In genomic region chr1:9289090-9289534, GRCh38 we compare ENCODE assay signal across 8 cellular contexts. TPM values are rescaled to one million over a fixed set of nuclear protein-coding genes. Genes with fewer than 3 reads are reported as not detected.
DNase-seq lines count a peak whose midpoint lies in the region; ATAC-seq, FAIRE-seq and TF ChIP-seq lines count a peak whose summit lies in the region.

No MANE protein-coding gene starts in this region.

- FAIRE-seq in A204.1 (lab: Jason Lieb, UNC) = peak; percentile 71

- H3K4me1 Mint-ChIP-seq in activated T-helper 2 cell treated with anti-CD3 and anti-CD28 coated beads, Interferon-gamma antibody, Interleukin-2, Interleukin-4, amounts not matched to agents 10 μg/mL and 5 μg/mL and 100 μg/mL, durations not matched to agents 14 hours and 24 hours and 36 hours (ENCODE audit: low read depth) = peaks cover 28% of the 10 kb centered on the region

- no peak overlapping the region for H3K4me3 ChIP-seq in RWPE2 (ENCODE audit: severe bottlenecking)
- no peak overlapping the region for H3K4me3 ChIP-seq in cardiac muscle cell

- no peak for DNase-seq in RWPE2 (ENCODE audit: low spot score)
- DNase-seq in activated T-helper 2 cell treated with anti-CD3 and anti-CD28 coated beads, Interferon-gamma antibody, Interleukin-2, Interleukin-4, amounts not matched to agents 10 μg/mL and 5 μg/mL and 100 μg/mL, durations not matched to agents 14 hours and 24 hours and 36 hours (ENCODE audit: low spot score) = peak; percentile 70
- peak; percentile 55 to 80 for DNase-seq in cardiac muscle cell (ENCODE audit: low read depth in 1 of 2, low spot score in 1 of 2)
- DNase-seq in stimulated activated CD4-positive, alpha-beta T cell treated with anti-CD3 and anti-CD28 coated beads, Interleukin-15, amount 100 ng/mL, for 1 hour (ENCODE audit: low read depth in 1 of 2, low spot score in 1 of 2) = peak; percentile 60 to 70
- no peak for DNase-seq in Ammon's horn (ENCODE audit: low spot score)

- no peak overlapping the region for H3K4me3 Mint-ChIP-seq in activated T-helper 2 cell treated with anti-CD3 and anti-CD28 coated beads, Interferon-gamma antibody, Interleukin-2, Interleukin-4, amounts not matched to agents 10 μg/mL and 5 μg/mL and 100 μg/mL, durations not matched to agents 14 hours and 24 hours and 36 hours (ENCODE audit: low read depth)

- H3K9me3 ChIP-seq in RWPE2 (ENCODE audit: severe bottlenecking) (peaks cover 7% of the 10 kb centered on the region), cardiac muscle cell (ENCODE audit: low read depth) (peaks cover 2% of the 10 kb centered on the region)

- TF ChIP-seq CTCF in GM12874 (IDR thresholded peaks at IDR 0.05; ENCODE audit: insufficient read depth, low read depth, low read length) (peak; percentile 82), RWPE2 (IDR thresholded peaks at IDR 0.05; ENCODE audit: poor library complexity, severe bottlenecking) (peak; percentile 91), cardiac muscle cell (IDR thresholded peaks at IDR 0.05; ENCODE audit: low read depth, low read length) (peak; percentile 90)

- H3K27ac ChIP-seq in RWPE2 (ENCODE audit: poor library complexity, severe bottlenecking) = peak overlapping the region; percentile 61
- H3K27ac ChIP-seq in cardiac muscle cell = no peak overlapping the region

- H3K36me3 ChIP-seq in RWPE2 (ENCODE audit: low read depth) (no peaks in the 10 kb centered on the region), cardiac muscle cell (no peaks in the 10 kb centered on the region)

- H3K27me3 ChIP-seq in RWPE2 (ENCODE audit: insufficient read depth, poor library complexity, severe bottlenecking) (no peaks in the 10 kb centered on the region), cardiac muscle cell (no peaks in the 10 kb centered on the region)

- H3K27ac Mint-ChIP-seq in activated T-helper 2 cell treated with anti-CD3 and anti-CD28 coated beads, Interferon-gamma antibody, Interleukin-2, Interleukin-4, amounts not matched to agents 10 μg/mL and 5 μg/mL and 100 μg/mL, durations not matched to agents 14 hours and 24 hours and 36 hours = no peak overlapping the region

- H3K36me3 Mint-ChIP-seq in activated T-helper 2 cell treated with anti-CD3 and anti-CD28 coated beads, Interferon-gamma antibody, Interleukin-2, Interleukin-4, amounts not matched to agents 10 μg/mL and 5 μg/mL and 100 μg/mL, durations not matched to agents 14 hours and 24 hours and 36 hours (ENCODE audit: low read depth) = peaks cover 27% of the 10 kb centered on the region

- ATAC-seq in RWPE2 (ENCODE audit: low read depth) = no peak
- no peak for ATAC-seq in GM19463 (IDR thresholded peaks at IDR 0.05; ENCODE audit: unreplicated experiment)

- H3K4me1 ChIP-seq in RWPE2 (ENCODE audit: insufficient read depth, poor library complexity, severe bottlenecking) (peaks cover 9% of the 10 kb centered on the region), cardiac muscle cell (ENCODE audit: low read depth) (no peaks in the 10 kb centered on the region)

- no peaks in the 10 kb centered on the region for H3K27me3 Mint-ChIP-seq in activated T-helper 2 cell treated with anti-CD3 and anti-CD28 coated beads, Interferon-gamma antibody, Interleukin-2, Interleukin-4, amounts not matched to agents 10 μg/mL and 5 μg/mL and 100 μg/mL, durations not matched to agents 14 hours and 24 hours and 36 hours (ENCODE audit: low read depth)

- intact Hi-C loops in activated T-helper 2 cell treated with anti-CD3 and anti-CD28 coated beads, Interferon-gamma antibody, Interleukin-2, Interleukin-4, amounts not matched to agents 10 μg/mL and 5 μg/mL and 100 μg/mL, durations not matched to agents 14 hours and 24 hours and 36 hours (cut with micrococcal nuclease) = loop anchor here (1.0 kb wide), 2 partner anchors 166 to 202 kb away; no protein-coding TSS in a partner anchor

- H3K9me3 Mint-ChIP-seq in activated T-helper 2 cell treated with anti-CD3 and anti-CD28 coated beads, Interferon-gamma antibody, Interleukin-2, Interleukin-4, amounts not matched to agents 10 μg/mL and 5 μg/mL and 100 μg/mL, durations not matched to agents 14 hours and 24 hours and 36 hours = peaks cover 46% of the 10 kb centered on the region

RNA-seq across cellular contexts. Expression of gene SPSB1, which starts 3.6 kb away (rescaled TPM):
- 7.1 and 7.5 TPM in 2 replicates for total RNA-seq in activated T-helper 2 cell treated with anti-CD3 and anti-CD28 coated beads, Interferon-gamma antibody, Interleukin-2, Interleukin-4, amounts not matched to agents 10 μg/mL and 5 μg/mL and 100 μg/mL, durations not matched to agents 14 hours and 24 hours and 36 hours
- 2.7 and 5.4 TPM in 2 replicates for total RNA-seq in cardiac muscle cell
- polyA plus RNA-seq in cardiac muscle cell = 3.2 and 4.6 TPM in 2 replicates

RNA-seq across cellular contexts. Expression of gene H6PD, which starts 54.5 kb away (rescaled TPM):
- 27.1 and 28.0 TPM in 2 replicates for total RNA-seq in activated T-helper 2 cell treated with anti-CD3 and anti-CD28 coated beads, Interferon-gamma antibody, Interleukin-2, Interleukin-4, amounts not matched to agents 10 μg/mL and 5 μg/mL and 100 μg/mL, durations not matched to agents 14 hours and 24 hours and 36 hours
- total RNA-seq in cardiac muscle cell = 29.8 and 41.4 TPM in 2 replicates
- polyA plus RNA-seq in cardiac muscle cell = 13.7 and 20.1 TPM in 2 replicates

Comparison
In these comparisons a context has a peak if more than half of its experiments do, and no peak if none do; other contexts are left out.
1. DNase-seq: peak in activated T-helper 2 cell treated with anti-CD3 and anti-CD28 coated beads, Interferon-gamma antibody, Interleukin-2, Interleukin-4, amounts not matched to agents 10 μg/mL and 5 μg/mL and 100 μg/mL, durations not matched to agents 14 hours and 24 hours and 36 hours (single experiment), cardiac muscle cell (2 of 2) and stimulated activated CD4-positive, alpha-beta T cell treated with anti-CD3 and anti-CD28 coated beads, Interleukin-15, amount 100 ng/mL, for 1 hour (2 of 2); none in RWPE2 (single experiment) and Ammon's horn (single experiment).
2. Peak in every context shown above with its lines, with median percentiles within 50 percentile points of each other: CTCF ChIP-seq.